In the genomic region with DNA sequence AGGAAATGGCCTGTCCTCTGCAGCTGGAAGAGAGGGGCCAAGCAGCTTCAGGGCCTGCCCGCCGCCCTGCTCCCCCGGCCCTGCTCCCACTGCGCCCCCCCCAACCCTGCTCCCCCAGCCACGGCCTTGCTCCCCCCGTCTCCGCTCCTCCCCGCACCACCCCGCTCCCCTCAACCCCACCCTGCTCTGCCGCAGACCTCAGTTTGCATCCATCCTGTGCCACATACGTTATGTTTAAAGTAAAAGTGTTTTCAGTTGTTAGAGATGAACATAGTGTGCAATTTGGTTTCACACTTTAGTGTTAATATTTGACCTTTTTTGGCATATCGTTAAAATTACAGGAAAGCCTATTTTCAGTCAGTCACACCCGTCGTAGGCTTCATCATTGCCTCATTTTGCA, we compare ENCODE assay signal across 1 cellular context.
TF ChIP-seq lines count a peak whose summit lies in the region.

No MANE protein-coding gene starts in this region.

TF ChIP-seq in GM23338, 12 proteins besides CTCF, POLR2A, EP300 and RAD21 (continued from another document):
- no peak for TF ChIP-seq EZH2phosphoT487 (IDR thresholded peaks at IDR 0.05; ENCODE audit: unreplicated experiment)
- TF ChIP-seq EZH2 (IDR thresholded peaks at IDR 0.05; ENCODE audit: low read depth, unreplicated experiment) = no peak
- TF ChIP-seq, protein P1, sequence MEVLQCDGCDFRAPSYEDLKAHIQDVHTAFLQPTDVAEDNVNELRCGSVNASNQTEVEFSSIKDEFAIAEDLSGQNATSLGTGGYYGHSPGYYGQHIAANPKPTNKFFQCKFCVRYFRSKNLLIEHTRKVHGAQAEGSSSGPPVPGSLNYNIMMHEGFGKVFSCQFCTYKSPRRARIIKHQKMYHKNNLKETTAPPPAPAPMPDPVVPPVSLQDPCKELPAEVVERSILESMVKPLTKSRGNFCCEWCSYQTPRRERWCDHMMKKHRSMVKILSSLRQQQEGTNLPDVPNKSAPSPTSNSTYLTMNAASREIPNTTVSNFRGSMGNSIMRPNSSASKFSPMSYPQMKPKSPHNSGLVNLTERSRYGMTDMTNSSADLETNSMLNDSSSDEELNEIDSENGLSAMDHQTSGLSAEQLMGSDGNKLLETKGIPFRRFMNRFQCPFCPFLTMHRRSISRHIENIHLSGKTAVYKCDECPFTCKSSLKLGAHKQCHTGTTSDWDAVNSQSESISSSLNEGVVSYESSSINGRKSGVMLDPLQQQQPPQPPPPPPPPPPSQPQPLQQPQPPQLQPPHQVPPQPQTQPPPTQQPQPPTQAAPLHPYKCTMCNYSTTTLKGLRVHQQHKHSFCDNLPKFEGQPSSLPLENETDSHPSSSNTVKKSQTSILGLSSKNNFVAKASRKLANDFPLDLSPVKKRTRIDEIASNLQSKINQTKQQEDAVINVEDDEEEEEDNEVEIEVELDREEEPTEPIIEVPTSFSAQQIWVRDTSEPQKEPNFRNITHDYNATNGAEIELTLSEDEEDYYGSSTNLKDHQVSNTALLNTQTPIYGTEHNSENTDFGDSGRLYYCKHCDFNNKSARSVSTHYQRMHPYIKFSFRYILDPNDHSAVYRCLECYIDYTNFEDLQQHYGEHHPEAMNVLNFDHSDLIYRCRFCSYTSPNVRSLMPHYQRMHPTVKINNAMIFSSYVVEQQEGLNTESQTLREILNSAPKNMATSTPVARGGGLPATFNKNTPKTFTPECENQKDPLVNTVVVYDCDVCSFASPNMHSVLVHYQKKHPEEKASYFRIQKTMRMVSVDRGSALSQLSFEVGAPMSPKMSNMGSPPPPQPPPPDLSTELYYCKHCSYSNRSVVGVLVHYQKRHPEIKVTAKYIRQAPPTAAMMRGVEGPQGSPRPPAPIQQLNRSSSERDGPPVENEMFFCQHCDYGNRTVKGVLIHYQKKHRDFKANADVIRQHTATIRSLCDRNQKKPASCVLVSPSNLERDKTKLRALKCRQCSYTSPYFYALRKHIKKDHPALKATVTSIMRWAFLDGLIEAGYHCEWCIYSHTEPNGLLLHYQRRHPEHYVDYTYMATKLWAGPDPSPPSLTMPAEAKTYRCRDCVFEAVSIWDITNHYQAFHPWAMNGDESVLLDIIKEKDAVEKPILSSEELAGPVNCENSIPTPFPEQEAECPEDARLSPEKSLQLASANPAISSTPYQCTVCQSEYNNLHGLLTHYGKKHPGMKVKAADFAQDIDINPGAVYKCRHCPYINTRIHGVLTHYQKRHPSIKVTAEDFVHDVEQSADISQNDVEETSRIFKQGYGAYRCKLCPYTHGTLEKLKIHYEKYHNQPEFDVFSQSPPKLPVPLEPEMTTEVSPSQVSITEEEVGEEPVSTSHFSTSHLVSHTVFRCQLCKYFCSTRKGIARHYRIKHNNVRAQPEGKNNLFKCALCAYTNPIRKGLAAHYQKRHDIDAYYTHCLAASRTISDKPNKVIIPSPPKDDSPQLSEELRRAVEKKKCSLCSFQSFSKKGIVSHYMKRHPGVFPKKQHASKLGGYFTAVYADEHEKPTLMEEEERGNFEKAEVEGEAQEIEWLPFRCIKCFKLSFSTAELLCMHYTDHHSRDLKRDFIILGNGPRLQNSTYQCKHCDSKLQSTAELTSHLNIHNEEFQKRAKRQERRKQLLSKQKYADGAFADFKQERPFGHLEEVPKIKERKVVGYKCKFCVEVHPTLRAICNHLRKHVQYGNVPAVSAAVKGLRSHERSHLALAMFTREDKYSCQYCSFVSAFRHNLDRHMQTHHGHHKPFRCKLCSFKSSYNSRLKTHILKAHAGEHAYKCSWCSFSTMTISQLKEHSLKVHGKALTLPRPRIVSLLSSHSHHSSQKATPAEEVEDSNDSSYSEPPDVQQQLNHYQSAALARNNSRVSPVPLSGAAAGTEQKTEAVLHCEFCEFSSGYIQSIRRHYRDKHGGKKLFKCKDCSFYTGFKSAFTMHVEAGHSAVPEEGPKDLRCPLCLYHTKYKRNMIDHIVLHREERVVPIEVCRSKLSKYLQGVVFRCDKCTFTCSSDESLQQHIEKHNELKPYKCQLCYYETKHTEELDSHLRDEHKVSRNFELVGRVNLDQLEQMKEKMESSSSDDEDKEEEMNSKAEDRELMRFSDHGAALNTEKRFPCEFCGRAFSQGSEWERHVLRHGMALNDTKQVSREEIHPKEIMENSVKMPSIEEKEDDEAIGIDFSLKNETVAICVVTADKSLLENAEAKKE (CRISPR knock-in tag; IDR thresholded peaks at IDR 0.05) = no peak
- TF ChIP-seq, protein P2, sequence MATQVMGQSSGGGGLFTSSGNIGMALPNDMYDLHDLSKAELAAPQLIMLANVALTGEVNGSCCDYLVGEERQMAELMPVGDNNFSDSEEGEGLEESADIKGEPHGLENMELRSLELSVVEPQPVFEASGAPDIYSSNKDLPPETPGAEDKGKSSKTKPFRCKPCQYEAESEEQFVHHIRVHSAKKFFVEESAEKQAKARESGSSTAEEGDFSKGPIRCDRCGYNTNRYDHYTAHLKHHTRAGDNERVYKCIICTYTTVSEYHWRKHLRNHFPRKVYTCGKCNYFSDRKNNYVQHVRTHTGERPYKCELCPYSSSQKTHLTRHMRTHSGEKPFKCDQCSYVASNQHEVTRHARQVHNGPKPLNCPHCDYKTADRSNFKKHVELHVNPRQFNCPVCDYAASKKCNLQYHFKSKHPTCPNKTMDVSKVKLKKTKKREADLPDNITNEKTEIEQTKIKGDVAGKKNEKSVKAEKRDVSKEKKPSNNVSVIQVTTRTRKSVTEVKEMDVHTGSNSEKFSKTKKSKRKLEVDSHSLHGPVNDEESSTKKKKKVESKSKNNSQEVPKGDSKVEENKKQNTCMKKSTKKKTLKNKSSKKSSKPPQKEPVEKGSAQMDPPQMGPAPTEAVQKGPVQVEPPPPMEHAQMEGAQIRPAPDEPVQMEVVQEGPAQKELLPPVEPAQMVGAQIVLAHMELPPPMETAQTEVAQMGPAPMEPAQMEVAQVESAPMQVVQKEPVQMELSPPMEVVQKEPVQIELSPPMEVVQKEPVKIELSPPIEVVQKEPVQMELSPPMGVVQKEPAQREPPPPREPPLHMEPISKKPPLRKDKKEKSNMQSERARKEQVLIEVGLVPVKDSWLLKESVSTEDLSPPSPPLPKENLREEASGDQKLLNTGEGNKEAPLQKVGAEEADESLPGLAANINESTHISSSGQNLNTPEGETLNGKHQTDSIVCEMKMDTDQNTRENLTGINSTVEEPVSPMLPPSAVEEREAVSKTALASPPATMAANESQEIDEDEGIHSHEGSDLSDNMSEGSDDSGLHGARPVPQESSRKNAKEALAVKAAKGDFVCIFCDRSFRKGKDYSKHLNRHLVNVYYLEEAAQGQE (IDR thresholded peaks at IDR 0.05; ENCODE audit: unreplicated experiment) = no peak
- no peak for TF ChIP-seq NANOG (IDR thresholded peaks at IDR 0.05; ENCODE audit: borderline replicate concordance)
- TF ChIP-seq ZNF331 (CRISPR knock-in tag; IDR thresholded peaks at IDR 0.05; ENCODE audit: low read depth) = no peak
